ENCODE assay signal across 7 cellular contexts in genomic region chr12:86985298-86985697, GRCh38.
"Had no signal": no experiment of that assay in that cellular context is flagged by ENCODE, and none has a peak within 500 bp of the region (broad histone marks: within the 10 kb centered on the region; RNA-seq: fewer than 3 reads in every experiment).

No MANE protein-coding gene starts in this region.

- H3K4me2 ChIP-seq: KMS-11 had no signal

- ATAC-seq: K562 had no signal

- H3K9ac ChIP-seq: KMS-11 had no signal

- H3K27ac ChIP-seq: HL-60, KMS-11 had no signal

- FAIRE-seq: HTR-8/SVneo, K562 had no signal

- DNase-seq: IMR-90, KBM-7, KG1 had no signal

- H3K4me3 ChIP-seq: K562 had no signal
